ENCODE assay signal across 27 cellular contexts in genomic region chr11:67451658-67451976, GRCh38. TPM values are rescaled to one million over a fixed set of nuclear protein-coding genes. Genes with fewer than 3 reads are reported as not detected.
DNase-seq lines count a peak whose midpoint lies in the region; ATAC-seq, FAIRE-seq and TF ChIP-seq lines count a peak whose summit lies in the region.
"Had no signal": no experiment of that assay in that cellular context is flagged by ENCODE, and none has a peak within 500 bp of the region (broad histone marks: within the 10 kb centered on the region; RNA-seq: fewer than 3 reads in every experiment).

No MANE protein-coding gene starts in this region.

- no peak for FAIRE-seq in HepG2 (lab: Jason Lieb, UNC)

- H3K4me3 Mint-ChIP-seq in chondrocyte (ENCODE audit: unreplicated experiment): no peak overlapping the region
- H3K4me3 Mint-ChIP-seq in neural progenitor cell: no peak overlapping the region
- H3K4me3 Mint-ChIP-seq: activated CD4-positive, alpha-beta T cell treated with anti-CD3 and anti-CD28 coated beads, Interleukin-2, amount 10 ng/mL, durations not matched to agents 24 days and 14 days; activated naive CD8-positive, alpha-beta T cell treated with anti-CD3 and anti-CD28 coated beads, Interleukin-2, amount 50 U/mL, for 24 hours; activated T-cell treated with anti-CD3 and anti-CD28 coated beads, Interleukin-2, amount 50 U/mL, for 4 hours; T-helper 1 cell treated with Interleukin-12 subunit alpha and Interleukin-12 subunit beta and Interleukin-4 antibody, amounts not matched to agents 30 μg/mL and 1 μg/mL, for 36 hours had no signal

- H3K27me3 ChIP-seq in HepG2 (ENCODE audit: control insufficient read depth in 1 of 2, insufficient read depth in 2 of 2, low read length in 2 of 2) (peaks cover 13 to 67% of the 10 kb centered on the region in 2 experiments; a peak in 4 of 5 replicates), right lobe of liver (no peaks in the 10 kb centered on the region), neural progenitor cell (no peaks in the 10 kb centered on the region), SJCRH30 (no peaks in the 10 kb centered on the region), PC-9 (ENCODE audit: insufficient read depth, low read depth) (no peaks in the 10 kb centered on the region)
- H3K27me3 ChIP-seq: sigmoid colon, tibial nerve had no signal

- H2AFZ ChIP-seq in HepG2 (ENCODE audit: low read length) (no peak overlapping the region), neural progenitor cell (replicated peaks) (no peak overlapping the region), PC-9 (no peak overlapping the region)

- WGBS in HepG2 (ENCODE audit: low lambda C conversion rate): 70% methylated on average over 13 of the region's 14 CpGs
- 96% methylated on average over 8 of the region's 14 CpGs for WGBS in right lobe of liver (ENCODE audit: insufficient coverage, low coverage, low lambda C conversion rate, missing lambda C conversion rate)

- H3K27ac Mint-ChIP-seq in chondrocyte (ENCODE audit: unreplicated experiment) (no peak overlapping the region), neural progenitor cell (peak overlapping the region; percentile 96)
- H3K27ac Mint-ChIP-seq: activated CD4-positive, alpha-beta T cell treated with anti-CD3 and anti-CD28 coated beads, Interleukin-2, amount 10 ng/mL, durations not matched to agents 24 days and 14 days; activated naive CD8-positive, alpha-beta T cell treated with anti-CD3 and anti-CD28 coated beads, Interleukin-2, amount 50 U/mL, for 24 hours; T-helper 1 cell treated with Interleukin-12 subunit alpha and Interleukin-12 subunit beta and Interleukin-4 antibody, amounts not matched to agents 30 μg/mL and 1 μg/mL, for 36 hours had no signal

- intact Hi-C loops in HepG2 (cut with micrococcal nuclease; ENCODE audit: unreplicated experiment): no loop called here
- intact Hi-C loops in right lobe of liver (cut with DNase I): no loop called here
- intact Hi-C loops in PC-9 (cut with micrococcal nuclease; ENCODE audit: unreplicated experiment): no loop called here

- DNase-seq in HepG2 (ENCODE audit: low spot score): no peak
- no peak for DNase-seq in right lobe of liver
- peak; percentile 78 for DNase-seq in chondrocyte (ENCODE audit: low spot score)
- no peak for DNase-seq in neural progenitor cell (ENCODE audit: low spot score)
- DNase-seq in NCI-H1694 treated with DMSO at 0.1 percent for 48 hours (lab: John Stamatoyannopoulos, UW): no peak
- no peak for DNase-seq in T-helper 9 cell
- DNase-seq in SJCRH30: no peak
- DNase-seq in PC-9: no peak
- DNase-seq: activated CD4-positive, alpha-beta T cell treated with anti-CD3 and anti-CD28 coated beads, Interleukin-2, amount 10 ng/mL, durations not matched to agents 24 days and 14 days; activated naive CD8-positive, alpha-beta T cell treated with anti-CD3 and anti-CD28 coated beads, Interleukin-2, amount 50 U/mL, for 24 hours; activated T-cell treated with anti-CD3 and anti-CD28 coated beads, Interleukin-2, amount 50 U/mL, for 4 hours; DMS79 treated with DMSO at 0.1 percent for 48 hours; Karpas-422; kidney glomerular epithelial cell; MV-4-11; NCI-H146; NCI-H82; RPMI8226; sigmoid colon had no signal

- peaks cover 14% of the 10 kb centered on the region for H3K4me1 ChIP-seq in HepG2 (ENCODE audit: insufficient read depth, low read length)
- H3K4me1 ChIP-seq in right lobe of liver: peaks cover 0 to 13% (median 0%) of the 10 kb centered on the region in 4 donors
- H3K4me1 ChIP-seq in neural progenitor cell: no peaks in the 10 kb centered on the region
- H3K4me1 ChIP-seq in SJCRH30: no peaks in the 10 kb centered on the region
- no peaks in the 10 kb centered on the region for H3K4me1 ChIP-seq in PC-9 (replicated peaks; ENCODE audit: insufficient read depth)
- H3K4me1 ChIP-seq: Caco-2, sigmoid colon, tibial nerve had no signal

- CTCF ChIA-PET in HepG2 (lab: Yijun Ruan, JAX; ENCODE audit: low intra/inter-chr PET ratio, low total read pairs): no interaction called here
- CTCF ChIA-PET in PC-9 (lab: Charles Lee): no interaction called here

- H3K27ac ChIP-seq in HepG2 (ENCODE audit: extremely low read length, insufficient read depth, low read length) (no peak overlapping the region), right lobe of liver (no peak overlapping the region), neural progenitor cell (no peak overlapping the region), SJCRH30 (no peak overlapping the region), PC-9 (no peak overlapping the region)
- H3K27ac ChIP-seq: epithelial cell of prostate, SK-N-MC had no signal

- no peak for TF ChIP-seq EP300 in HepG2 (IDR thresholded peaks at IDR 0.05; ENCODE audit: low read depth in 2 of 2, low read length in 2 of 2)
- no peak for TF ChIP-seq EP300 in HepG2 (CRISPR knock-in tag; IDR thresholded peaks at IDR 0.05; ENCODE audit: borderline replicate concordance)

- H3K27me3 Mint-ChIP-seq in chondrocyte (ENCODE audit: low read depth) (peaks cover under 1% of the 10 kb centered on the region), neural progenitor cell (ENCODE audit: insufficient read depth, low read depth) (peaks cover 6% of the 10 kb centered on the region)
- H3K27me3 Mint-ChIP-seq: activated naive CD8-positive, alpha-beta T cell treated with anti-CD3 and anti-CD28 coated beads, Interleukin-2, amount 50 U/mL, for 24 hours had no signal

- no peaks in the 10 kb centered on the region for H3K79me2 ChIP-seq in HepG2 (ENCODE audit: insufficient read depth, low read length)
- no peaks in the 10 kb centered on the region for H3K79me2 ChIP-seq in neural progenitor cell (ENCODE audit: low read depth)
- H3K79me2 ChIP-seq in PC-9 (ENCODE audit: low read depth): no peaks in the 10 kb centered on the region

- H3K36me3 ChIP-seq in HepG2 (replicated peaks in 1 of 2; ENCODE audit: control insufficient read depth in 1 of 2, insufficient read depth in 2 of 2, low read length in 2 of 2): no peaks in the 10 kb centered on the region
- H3K36me3 ChIP-seq in right lobe of liver: no peaks in the 10 kb centered on the region
- H3K36me3 ChIP-seq in neural progenitor cell: no peaks in the 10 kb centered on the region
- H3K36me3 ChIP-seq in SJCRH30: no peaks in the 10 kb centered on the region
- H3K36me3 ChIP-seq in PC-9 (ENCODE audit: low read depth): no peaks in the 10 kb centered on the region
- H3K36me3 ChIP-seq: sigmoid colon, tibial nerve had no signal

- H3F3A ChIP-seq in neural progenitor cell (ENCODE audit: low read depth): no peaks in the 10 kb centered on the region
- H3F3A ChIP-seq in PC-9 (ENCODE audit: insufficient read depth, low read depth): peaks cover 13% of the 10 kb centered on the region; the same call in 1 of the 2 replicates

- BruUV-seq in HepG2 (replicated peaks; lab: Mats Ljungman, UMichigan): no TSS peak
- BruUV-seq in PC-9 (replicated peaks; lab: Mats Ljungman, UMichigan): no TSS peak

- in situ Hi-C loops in HepG2 (cut with HindIII; ENCODE audit: extremely low pct_ligation_motif_present, low pct_unique_long_range_greater_than_20kb): no loop called here

- H3K4me3 ChIP-seq in HepG2 (replicated peaks in 1 of 3; ENCODE audit: insufficient read depth in 1 of 3, low read depth in 2 of 3, low read length in 3 of 3): no peak overlapping the region
- H3K4me3 ChIP-seq in right lobe of liver: no peak overlapping the region
- H3K4me3 ChIP-seq in neural progenitor cell: no peak overlapping the region
- no peak overlapping the region for H3K4me3 ChIP-seq in SJCRH30
- H3K4me3 ChIP-seq in PC-9: no peak overlapping the region
- H3K4me3 ChIP-seq: sigmoid colon, SK-N-MC had no signal

- POLR2A ChIA-PET in HepG2 (lab: Yijun Ruan, JAX): interaction anchor here (1.5 kb wide), 1 partner anchor 8 kb away, joined by 5 read pairs; the partner anchor contains the start of gene CORO1B
- POLR2A ChIA-PET in PC-9 (lab: Charles Lee; ENCODE audit: unreplicated experiment): interaction anchor here (0.6 kb wide), 1 partner anchor 746 kb away, joined by 3 read pairs; no protein-coding TSS in a partner anchor

- H3K9me3 Mint-ChIP-seq in chondrocyte (ENCODE audit: low read depth): no peaks in the 10 kb centered on the region
- H3K9me3 Mint-ChIP-seq in neural progenitor cell: no peaks in the 10 kb centered on the region
- H3K9me3 Mint-ChIP-seq: activated CD4-positive, alpha-beta T cell treated with anti-CD3 and anti-CD28 coated beads, Interleukin-2, amount 10 ng/mL, durations not matched to agents 24 days and 14 days; activated naive CD8-positive, alpha-beta T cell treated with anti-CD3 and anti-CD28 coated beads, Interleukin-2, amount 50 U/mL, for 24 hours; activated T-cell treated with anti-CD3 and anti-CD28 coated beads, Interleukin-2, amount 50 U/mL, for 4 hours; T-helper 1 cell treated with Interleukin-12 subunit alpha and Interleukin-12 subunit beta and Interleukin-4 antibody, amounts not matched to agents 30 μg/mL and 1 μg/mL, for 36 hours had no signal

- H4K20me1 ChIP-seq in HepG2 (ENCODE audit: insufficient read depth, low read length) (no peaks in the 10 kb centered on the region), neural progenitor cell (ENCODE audit: low read depth) (no peaks in the 10 kb centered on the region), PC-9 (ENCODE audit: insufficient read depth) (no peaks in the 10 kb centered on the region)

- H3K36me3 Mint-ChIP-seq in chondrocyte (ENCODE audit: low read depth): no peaks in the 10 kb centered on the region
- no peaks in the 10 kb centered on the region for H3K36me3 Mint-ChIP-seq in neural progenitor cell

- no peaks in the 10 kb centered on the region for H3K9me2 ChIP-seq in PC-9 (ENCODE audit: insufficient read depth)

- H3K4me2 ChIP-seq in HepG2 (ENCODE audit: low read depth, low read length) (no peak overlapping the region), neural progenitor cell (no peak overlapping the region), PC-9 (no peak overlapping the region)

- H3K9ac ChIP-seq in HepG2 (ENCODE audit: insufficient read depth, low read depth, low read length): no peak overlapping the region
- H3K9ac ChIP-seq in neural progenitor cell: no peak overlapping the region

- H3K4me1 Mint-ChIP-seq in chondrocyte (ENCODE audit: low read depth) (no peaks in the 10 kb centered on the region), neural progenitor cell (peaks cover 20% of the 10 kb centered on the region)

- no peak for TF ChIP-seq POLR2A in HepG2 (IDR thresholded peaks at IDR 0.05; ENCODE audit: insufficient read depth in 1 of 2, low read depth in 2 of 2, low read length in 2 of 2)
- TF ChIP-seq POLR2A in right lobe of liver (IDR thresholded peaks at IDR 0.05): no peak

- TF ChIP-seq RAD21 in HepG2 (CRISPR knock-in tag; IDR thresholded peaks at IDR 0.05): no peak

- ATAC-seq in HepG2: peak; percentile 8; the same call in 1 of the 3 replicates
- ATAC-seq in right lobe of liver: no peak
- ATAC-seq: activated naive CD8-positive, alpha-beta T cell treated with anti-CD3 and anti-CD28 coated beads, Interleukin-2, amount 50 U/mL, for 24 hours; activated T-cell treated with anti-CD3 and anti-CD28 coated beads, Interleukin-2, amount 50 U/mL, for 4 hours had no signal

- TF ChIP-seq CTCF in HepG2 (CRISPR knock-in tag; IDR thresholded peaks at IDR 0.05) (no peak), right lobe of liver (IDR thresholded peaks at IDR 0.05) (no peak), chondrocyte (IDR thresholded peaks at IDR 0.05) (no peak), neural progenitor cell (IDR thresholded peaks at IDR 0.05) (no peak), PC-9 (conservative IDR thresholded peaks at IDR 0.05) (no peak)

- H3K9me3 ChIP-seq in HepG2 (ENCODE audit: low read length) (no peaks in the 10 kb centered on the region), right lobe of liver (no peaks in the 10 kb centered on the region), neural progenitor cell (ENCODE audit: low read depth) (no peaks in the 10 kb centered on the region), SJCRH30 (replicated peaks) (no peaks in the 10 kb centered on the region), PC-9 (ENCODE audit: insufficient read depth, low read depth) (no peaks in the 10 kb centered on the region)
- H3K9me3 ChIP-seq: Caco-2, sigmoid colon, tibial nerve had no signal

RNA-seq across cellular contexts. Expression of gene GPR152, which starts 0.9 kb away (rescaled TPM):
- total RNA-seq in HepG2 (2016; rRNA removed; fragmentation: Illumina TruSeq; extraction: Trizol) (not detected in 2 replicates), right lobe of liver (not detected), chondrocyte (not detected in 3 replicates), neural progenitor cell (ENCODE audit: low replicate concordance) (not detected in 2 replicates), PC-9 (2021) (not detected in 2 replicates)
- not detected in 2 replicates for total RNA-seq in HepG2 (2016; cell fraction: cytosol; rRNA removed; fragmentation: Illumina TruSeq; extraction: Trizol; ENCODE audit: low read depth)
- not detected in 2 replicates for total RNA-seq in HepG2 (2016; cell fraction: insoluble cytoplasmic fraction; rRNA removed; fragmentation: Illumina TruSeq; extraction: Trizol)
- total RNA-seq in HepG2 (2016; cell fraction: membrane; rRNA removed; fragmentation: Illumina TruSeq; extraction: Trizol): not detected in 2 replicates
- total RNA-seq in HepG2 (2016; cell fraction: nucleus; rRNA removed; fragmentation: Illumina TruSeq; extraction: Trizol): not detected in 2 replicates
- polyA plus RNA-seq in HepG2 (2011; rRNA removed): not detected in 2 replicates
- not detected in 2 replicates for polyA plus RNA-seq in HepG2 (2011; cell fraction: cytosol; rRNA removed)
- polyA plus RNA-seq in HepG2 (2011; cell fraction: nucleus; rRNA removed): not detected in 2 replicates
- not detected in 2 replicates for polyA plus RNA-seq in HepG2 (2012)
- polyA plus RNA-seq in HepG2 (2016; cell fraction: cytosol; fragmentation: Illumina TruSeq; extraction: Trizol; ENCODE audit: low read depth): not detected in 2 replicates
- polyA plus RNA-seq in HepG2 (2016; cell fraction: insoluble cytoplasmic fraction; fragmentation: Illumina TruSeq; extraction: Trizol; ENCODE audit: low read depth): not detected in 2 replicates
- polyA plus RNA-seq in HepG2 (2016; cell fraction: membrane; fragmentation: Illumina TruSeq; extraction: Trizol; ENCODE audit: low read depth): not detected in 2 replicates
- not detected in 2 replicates for polyA plus RNA-seq in HepG2 (2016; cell fraction: nucleus; fragmentation: Illumina TruSeq; extraction: Trizol; ENCODE audit: insufficient read depth, low read depth)
- not detected in 2 replicates for polyA minus RNA-seq in HepG2 (2011; rRNA and poly(A)+ RNA removed; ENCODE audit: low replicate concordance)
- polyA minus RNA-seq in HepG2 (2011; cell fraction: cytosol; rRNA and poly(A)+ RNA removed): not detected in 2 replicates
- not detected in 2 replicates for polyA minus RNA-seq in HepG2 (2011; cell fraction: nucleus; rRNA and poly(A)+ RNA removed)
- total RNA-seq in SJCRH30 (2014; rRNA removed; shearing (Covaris generic)): not detected in 2 replicates
- total RNA-seq: activated CD4-positive, alpha-beta T cell treated with anti-CD3 and anti-CD28 coated beads, Interleukin-2, amount 10 ng/mL, durations not matched to agents 24 days and 14 days; activated T-cell treated with anti-CD3 and anti-CD28 coated beads, Interleukin-2, amount 50 U/mL, for 4 hours; Caco-2; lung microvascular endothelial cell; posterior vena cava; sigmoid colon; tibial nerve had no signal
- polyA plus RNA-seq: BJ, sigmoid colon had no signal

RNA-seq across cellular contexts. Expression of gene CABP4, which starts 3.5 kb away (rescaled TPM):
- total RNA-seq in HepG2 (2016; rRNA removed; fragmentation: Illumina TruSeq; extraction: Trizol): not detected in 2 replicates
- not detected in 2 replicates for total RNA-seq in HepG2 (2016; cell fraction: cytosol; rRNA removed; fragmentation: Illumina TruSeq; extraction: Trizol; ENCODE audit: low read depth)
- not detected in 2 replicates for total RNA-seq in HepG2 (2016; cell fraction: insoluble cytoplasmic fraction; rRNA removed; fragmentation: Illumina TruSeq; extraction: Trizol)
- not detected in 2 replicates for total RNA-seq in HepG2 (2016; cell fraction: membrane; rRNA removed; fragmentation: Illumina TruSeq; extraction: Trizol)
- not detected in 2 replicates for total RNA-seq in HepG2 (2016; cell fraction: nucleus; rRNA removed; fragmentation: Illumina TruSeq; extraction: Trizol)
- polyA plus RNA-seq in HepG2 (2011; rRNA removed): not detected in 2 replicates
- not detected in 2 replicates for polyA plus RNA-seq in HepG2 (2011; cell fraction: cytosol; rRNA removed)
- polyA plus RNA-seq in HepG2 (2011; cell fraction: nucleus; rRNA removed): not detected in 2 replicates
- not detected in 2 replicates for polyA plus RNA-seq in HepG2 (2012)
- not detected in 2 replicates for polyA plus RNA-seq in HepG2 (2016; cell fraction: cytosol; fragmentation: Illumina TruSeq; extraction: Trizol; ENCODE audit: low read depth)
- polyA plus RNA-seq in HepG2 (2016; cell fraction: insoluble cytoplasmic fraction; fragmentation: Illumina TruSeq; extraction: Trizol; ENCODE audit: low read depth): not detected in 2 replicates
- not detected in 2 replicates for polyA plus RNA-seq in HepG2 (2016; cell fraction: membrane; fragmentation: Illumina TruSeq; extraction: Trizol; ENCODE audit: low read depth)
- not detected in 2 replicates for polyA plus RNA-seq in HepG2 (2016; cell fraction: nucleus; fragmentation: Illumina TruSeq; extraction: Trizol; ENCODE audit: insufficient read depth, low read depth)
- polyA minus RNA-seq in HepG2 (2011; rRNA and poly(A)+ RNA removed; ENCODE audit: low replicate concordance): not detected in 2 replicates
- polyA minus RNA-seq in HepG2 (2011; cell fraction: cytosol; rRNA and poly(A)+ RNA removed): not detected in 2 replicates
- not detected in 2 replicates for polyA minus RNA-seq in HepG2 (2011; cell fraction: nucleus; rRNA and poly(A)+ RNA removed)
- 1 to 10 TPM in 4 of 6 experiments, under 1 TPM in 2; 0.55 to 1.7 (median 1.2) TPM for total RNA-seq in right lobe of liver
- total RNA-seq in chondrocyte: not detected in 3 replicates
- not detected in 2 replicates for total RNA-seq in neural progenitor cell (ENCODE audit: low replicate concordance)
- 1.2 and 2.6 TPM in 2 replicates for total RNA-seq in SJCRH30 (2014; rRNA removed; shearing (Covaris generic))
- 2.0 and 2.5 TPM in 2 replicates for total RNA-seq in PC-9 (2021)
- total RNA-seq: Caco-2 had no signal
- polyA plus RNA-seq: BJ had no signal

RNA-seq across cellular contexts. Expression of gene CORO1B, which starts 8.3 kb away (rescaled TPM):
- total RNA-seq in HepG2 (2016; rRNA removed; fragmentation: Illumina TruSeq; extraction: Trizol) (32.2 and 32.9 TPM in 2 replicates), right lobe of liver (10 to 100 TPM; 28.5 to 58.6 (median 40.4) TPM), chondrocyte (74.7 to 80.9 TPM (median 80.1 TPM) in 3 replicates), neural progenitor cell (ENCODE audit: low replicate concordance) (25.5 and 68.4 TPM in 2 replicates), PC-9 (2021) (129 and 161 TPM in 2 replicates)
- 9.3 and 11.4 TPM in 2 replicates for total RNA-seq in HepG2 (2016; cell fraction: cytosol; rRNA removed; fragmentation: Illumina TruSeq; extraction: Trizol; ENCODE audit: low read depth)
- 29.5 and 35.9 TPM in 2 replicates for total RNA-seq in HepG2 (2016; cell fraction: insoluble cytoplasmic fraction; rRNA removed; fragmentation: Illumina TruSeq; extraction: Trizol)
- total RNA-seq in HepG2 (2016; cell fraction: membrane; rRNA removed; fragmentation: Illumina TruSeq; extraction: Trizol): 14.1 and 14.3 TPM in 2 replicates
- total RNA-seq in HepG2 (2016; cell fraction: nucleus; rRNA removed; fragmentation: Illumina TruSeq; extraction: Trizol): 26.1 and 28.4 TPM in 2 replicates
- polyA plus RNA-seq in HepG2 (2011; rRNA removed): 33.8 and 48.8 TPM in 2 replicates
- 33.9 and 59.2 TPM in 2 replicates for polyA plus RNA-seq in HepG2 (2011; cell fraction: cytosol; rRNA removed)
- 96.0 and 115 TPM in 2 replicates for polyA plus RNA-seq in HepG2 (2011; cell fraction: nucleus; rRNA removed)
- polyA plus RNA-seq in HepG2 (2012): 16.2 and 31.3 TPM in 2 replicates
- polyA plus RNA-seq in HepG2 (2016; cell fraction: cytosol; fragmentation: Illumina TruSeq; extraction: Trizol; ENCODE audit: low read depth): 11.3 TPM in 2 replicates
- polyA plus RNA-seq in HepG2 (2016; cell fraction: insoluble cytoplasmic fraction; fragmentation: Illumina TruSeq; extraction: Trizol; ENCODE audit: low read depth): 45.3 and 48.2 TPM in 2 replicates
- polyA plus RNA-seq in HepG2 (2016; cell fraction: membrane; fragmentation: Illumina TruSeq; extraction: Trizol; ENCODE audit: low read depth): 12.1 and 13.6 TPM in 2 replicates
- polyA plus RNA-seq in HepG2 (2016; cell fraction: nucleus; fragmentation: Illumina TruSeq; extraction: Trizol; ENCODE audit: insufficient read depth, low read depth): 59.2 and 60.1 TPM in 2 replicates
- 100 and 106 TPM in 2 replicates for polyA minus RNA-seq in HepG2 (2011; rRNA and poly(A)+ RNA removed; ENCODE audit: low replicate concordance)
- polyA minus RNA-seq in HepG2 (2011; cell fraction: cytosol; rRNA and poly(A)+ RNA removed): 27.3 and 29.6 TPM in 2 replicates
- 16.3 and 29.5 TPM in 2 replicates for polyA minus RNA-seq in HepG2 (2011; cell fraction: nucleus; rRNA and poly(A)+ RNA removed)
- total RNA-seq in SJCRH30 (2014; rRNA removed; shearing (Covaris generic)): 25.5 and 30.1 TPM in 2 replicates

RNA-seq across cellular contexts. Expression of gene PTPRCAP, which starts 14.1 kb away (rescaled TPM):
- total RNA-seq in HepG2 (2016; rRNA removed; fragmentation: Illumina TruSeq; extraction: Trizol) (0.46 and 0.60 TPM in 2 replicates), right lobe of liver (1 to 10 TPM in 4 of 6 experiments, under 1 TPM in 2; 0.72 to 2.8 (median 2.1) TPM), chondrocyte (0.47 to 0.95 TPM (median 0.73 TPM) in 3 replicates), neural progenitor cell (ENCODE audit: low replicate concordance) (1.1 TPM in 1 of 2 replicates, not detected in the other), PC-9 (2021) (1.2 and 1.3 TPM in 2 replicates)
- not detected in 2 replicates for total RNA-seq in HepG2 (2016; cell fraction: cytosol; rRNA removed; fragmentation: Illumina TruSeq; extraction: Trizol; ENCODE audit: low read depth)
- 0.19 and 0.25 TPM in 2 replicates for total RNA-seq in HepG2 (2016; cell fraction: insoluble cytoplasmic fraction; rRNA removed; fragmentation: Illumina TruSeq; extraction: Trizol)
- not detected in 2 replicates for total RNA-seq in HepG2 (2016; cell fraction: membrane; rRNA removed; fragmentation: Illumina TruSeq; extraction: Trizol)
- total RNA-seq in HepG2 (2016; cell fraction: nucleus; rRNA removed; fragmentation: Illumina TruSeq; extraction: Trizol): 0.40 and 0.53 TPM in 2 replicates
- 0.56 and 0.70 TPM in 2 replicates for polyA plus RNA-seq in HepG2 (2011; rRNA removed)
- polyA plus RNA-seq in HepG2 (2011; cell fraction: cytosol; rRNA removed): 0.08 and 0.63 TPM in 2 replicates
- 12.4 and 18.9 TPM in 2 replicates for polyA plus RNA-seq in HepG2 (2011; cell fraction: nucleus; rRNA removed)
- 0.19 TPM in 1 of 2 replicates, not detected in the other for polyA plus RNA-seq in HepG2 (2012)
- polyA plus RNA-seq in HepG2 (2016; cell fraction: cytosol; fragmentation: Illumina TruSeq; extraction: Trizol; ENCODE audit: low read depth): 0.18 TPM in 1 of 2 replicates, not detected in the other
- 0.21 and 0.26 TPM in 2 replicates for polyA plus RNA-seq in HepG2 (2016; cell fraction: insoluble cytoplasmic fraction; fragmentation: Illumina TruSeq; extraction: Trizol; ENCODE audit: low read depth)
- 0.16 TPM in 1 of 2 replicates, not detected in the other for polyA plus RNA-seq in HepG2 (2016; cell fraction: membrane; fragmentation: Illumina TruSeq; extraction: Trizol; ENCODE audit: low read depth)
- polyA plus RNA-seq in HepG2 (2016; cell fraction: nucleus; fragmentation: Illumina TruSeq; extraction: Trizol; ENCODE audit: insufficient read depth, low read depth): 1.9 and 2.3 TPM in 2 replicates
- 0.58 and 1.1 TPM in 2 replicates for polyA minus RNA-seq in HepG2 (2011; rRNA and poly(A)+ RNA removed; ENCODE audit: low replicate concordance)
- polyA minus RNA-seq in HepG2 (2011; cell fraction: cytosol; rRNA and poly(A)+ RNA removed): not detected in 2 replicates
- 0.90 and 0.99 TPM in 2 replicates for polyA minus RNA-seq in HepG2 (2011; cell fraction: nucleus; rRNA and poly(A)+ RNA removed)
- 1.1 TPM in 1 of 2 replicates, not detected in the other for total RNA-seq in SJCRH30 (2014; rRNA removed; shearing (Covaris generic))

RNA-seq across cellular contexts. Expression of gene TMEM134, which starts 17.4 kb away (rescaled TPM):
- total RNA-seq in HepG2 (2016; rRNA removed; fragmentation: Illumina TruSeq; extraction: Trizol) (5.1 and 6.9 TPM in 2 replicates), right lobe of liver (100 to 1,000 TPM in 2 of 6 experiments, 10 to 100 TPM in 4; 29.1 to 133 (median 40.9) TPM), chondrocyte (50.9 to 62.4 TPM (median 57.1 TPM) in 3 replicates), neural progenitor cell (ENCODE audit: low replicate concordance) (68.1 and 88.8 TPM in 2 replicates), PC-9 (2021) (85.7 and 125 TPM in 2 replicates)
- total RNA-seq in HepG2 (2016; cell fraction: cytosol; rRNA removed; fragmentation: Illumina TruSeq; extraction: Trizol; ENCODE audit: low read depth): 19.7 and 21.6 TPM in 2 replicates
- total RNA-seq in HepG2 (2016; cell fraction: insoluble cytoplasmic fraction; rRNA removed; fragmentation: Illumina TruSeq; extraction: Trizol): 3.5 and 6.0 TPM in 2 replicates
- total RNA-seq in HepG2 (2016; cell fraction: membrane; rRNA removed; fragmentation: Illumina TruSeq; extraction: Trizol): 16.8 and 19.3 TPM in 2 replicates
- total RNA-seq in HepG2 (2016; cell fraction: nucleus; rRNA removed; fragmentation: Illumina TruSeq; extraction: Trizol): 5.3 and 5.6 TPM in 2 replicates
- polyA plus RNA-seq in HepG2 (2011; rRNA removed): 26.9 and 36.5 TPM in 2 replicates
- polyA plus RNA-seq in HepG2 (2011; cell fraction: cytosol; rRNA removed): 56.6 and 72.3 TPM in 2 replicates
- polyA plus RNA-seq in HepG2 (2011; cell fraction: nucleus; rRNA removed): 67.1 and 76.3 TPM in 2 replicates
- 21.5 and 23.1 TPM in 2 replicates for polyA plus RNA-seq in HepG2 (2012)
- polyA plus RNA-seq in HepG2 (2016; cell fraction: cytosol; fragmentation: Illumina TruSeq; extraction: Trizol; ENCODE audit: low read depth): 118 and 120 TPM in 2 replicates
- 17.4 and 19.8 TPM in 2 replicates for polyA plus RNA-seq in HepG2 (2016; cell fraction: insoluble cytoplasmic fraction; fragmentation: Illumina TruSeq; extraction: Trizol; ENCODE audit: low read depth)
- 70.1 and 76.5 TPM in 2 replicates for polyA plus RNA-seq in HepG2 (2016; cell fraction: membrane; fragmentation: Illumina TruSeq; extraction: Trizol; ENCODE audit: low read depth)
- 24.6 and 30.7 TPM in 2 replicates for polyA plus RNA-seq in HepG2 (2016; cell fraction: nucleus; fragmentation: Illumina TruSeq; extraction: Trizol; ENCODE audit: insufficient read depth, low read depth)
- polyA minus RNA-seq in HepG2 (2011; rRNA and poly(A)+ RNA removed; ENCODE audit: low replicate concordance): 6.6 and 13.2 TPM in 2 replicates
- polyA minus RNA-seq in HepG2 (2011; cell fraction: cytosol; rRNA and poly(A)+ RNA removed): 5.4 and 6.5 TPM in 2 replicates
- 7.3 and 8.6 TPM in 2 replicates for polyA minus RNA-seq in HepG2 (2011; cell fraction: nucleus; rRNA and poly(A)+ RNA removed)
- 7.6 TPM in 2 replicates for total RNA-seq in SJCRH30 (2014; rRNA removed; shearing (Covaris generic))
